Comparison of ENCODE assay signal across 22 cellular contexts in genomic region chr6:13989424-13990144, GRCh38.
"Had no signal": no experiment of that assay in that cellular context is flagged by ENCODE, and none has a peak within 500 bp of the region (broad histone marks: within the 10 kb centered on the region; RNA-seq: fewer than 3 reads in every experiment).

No MANE protein-coding gene starts in this region.

- H3K9me3 ChIP-seq: adrenal gland, body of pancreas, esophagus muscularis mucosa, psoas muscle, stomach, thoracic aorta, upper lobe of right lung had no signal

- H3K9me3 Mint-ChIP-seq: activated CD4-positive, alpha-beta memory T cell treated with anti-CD3 and anti-CD28 coated beads, Interleukin-2, amount 10 ng/mL, durations not matched to agents 7 days and 5 days; activated naive CD4-positive, alpha-beta T cell treated with anti-CD3 and anti-CD28 coated beads, Interleukin-2, amount 50 U/mL, for 24 hours; neural progenitor cell; T-cell had no signal

- H3K4me1 ChIP-seq: adrenal gland, body of pancreas, esophagus muscularis mucosa, psoas muscle, stomach, upper lobe of right lung had no signal

- H3K27ac Mint-ChIP-seq: activated CD4-positive, alpha-beta memory T cell treated with anti-CD3 and anti-CD28 coated beads, Interleukin-2, amount 10 ng/mL, durations not matched to agents 7 days and 5 days; activated naive CD4-positive, alpha-beta T cell treated with anti-CD3 and anti-CD28 coated beads, Interleukin-2, amount 50 U/mL, for 24 hours; neural progenitor cell; T-cell had no signal

- H3K36me3 ChIP-seq: adrenal gland, esophagus muscularis mucosa, neural progenitor cell, stomach, thoracic aorta, upper lobe of right lung had no signal

- H3K4me2 ChIP-seq: neural progenitor cell had no signal

- H3K27ac ChIP-seq: adrenal gland, body of pancreas, coronary artery, esophagus muscularis mucosa, foreskin keratinocyte, neural progenitor cell, psoas muscle, stomach, thoracic aorta, upper lobe of right lung, VCaP had no signal

- H3K4me1 Mint-ChIP-seq: activated CD4-positive, alpha-beta memory T cell treated with anti-CD3 and anti-CD28 coated beads, Interleukin-2, amount 10 ng/mL, durations not matched to agents 7 days and 5 days; T-cell had no signal

- H3K4me3 Mint-ChIP-seq: activated CD4-positive, alpha-beta memory T cell treated with anti-CD3 and anti-CD28 coated beads, Interleukin-2, amount 10 ng/mL, durations not matched to agents 7 days and 5 days; activated naive CD4-positive, alpha-beta T cell treated with anti-CD3 and anti-CD28 coated beads, Interleukin-2, amount 50 U/mL, for 24 hours; neural progenitor cell; T-cell had no signal

- H3K36me3 Mint-ChIP-seq: activated naive CD4-positive, alpha-beta T cell treated with anti-CD3 and anti-CD28 coated beads, Interleukin-2, amount 50 U/mL, for 24 hours; neural progenitor cell; T-cell had no signal

- H2AFZ ChIP-seq: neural progenitor cell had no signal

- H3K4me3 ChIP-seq: adrenal gland, body of pancreas, coronary artery, esophagus muscularis mucosa, neural progenitor cell, psoas muscle, stomach, thoracic aorta, upper lobe of right lung had no signal

- H3K27me3 ChIP-seq: body of pancreas, foreskin keratinocyte, neural progenitor cell, upper lobe of right lung had no signal

- DNase-seq: activated CD4-positive, alpha-beta memory T cell treated with anti-CD3 and anti-CD28 coated beads, Interleukin-2, amount 10 ng/mL, durations not matched to agents 7 days and 5 days; activated CD4-positive, alpha-beta T cell treated with anti-CD3 and anti-CD28 coated beads for 4 hours; activated effector memory CD4-positive, alpha-beta T cell treated with anti-CD3 and anti-CD28 coated beads, Interleukin-2, amount 50 U/mL, for 16 hours; activated T-cell treated with anti-CD3 and anti-CD28 coated beads, Interleukin-2, amount 50 U/mL, for 48 hours; adrenal gland; body of pancreas; central memory CD4-positive, alpha-beta T cell; effector CD4-positive, alpha-beta T cell; foreskin keratinocyte; psoas muscle; stimulated activated CD4-positive, alpha-beta T cell treated with anti-CD3 and anti-CD28 coated beads, Interleukin-1b, Interleukin-23, amount 100 ng/mL, for 48 hours; stomach; T-cell; T1000; upper lobe of right lung had no signal

- ATAC-seq: body of pancreas, foreskin keratinocyte, psoas muscle, sciatic nerve, T-cell, upper lobe of right lung had no signal
